ENCODE assay signal across 23 cellular contexts in the genomic region with DNA sequence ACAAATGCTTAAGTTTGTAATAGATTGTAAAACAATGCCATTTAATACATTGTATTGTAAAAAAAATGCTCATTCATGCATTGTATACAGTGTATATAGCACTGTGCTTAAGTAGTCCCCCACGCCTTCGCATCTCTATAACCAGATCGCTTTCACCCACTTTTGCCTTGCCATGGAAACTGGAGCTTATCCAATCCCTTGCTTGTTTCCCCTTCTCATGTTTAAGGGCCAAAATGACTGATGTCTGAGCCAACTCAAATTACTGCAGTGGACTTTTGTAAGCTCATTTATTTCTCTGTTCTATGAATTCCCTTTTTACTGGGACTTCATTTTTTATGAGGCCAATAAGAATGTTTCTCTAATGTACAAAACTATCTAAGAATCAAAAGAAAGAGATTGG.
DNase-seq lines count a peak whose midpoint lies in the region; ATAC-seq and TF ChIP-seq lines count a peak whose summit lies in the region.
"Had no signal": no experiment of that assay in that cellular context is flagged by ENCODE, and none has a peak within 500 bp of the region (broad histone marks: within the 10 kb centered on the region; RNA-seq: fewer than 3 reads in every experiment).

No MANE protein-coding gene starts in this region.

- WGBS in GM23248 (ENCODE audit: low coverage in 1 of 2, low lambda C conversion rate in 2 of 2, missing lambda C conversion rate in 2 of 2), 2 experiments = 59 to 60% methylated on average over 3 of the region's 3 CpGs
- 36 to 42% (median 38%) methylated on average over 3 of the region's 3 CpGs for WGBS in psoas muscle, 3 donors

- in situ Hi-C loops in GM23248 (cut with MboI) = no loop called here

- no peaks in the 10 kb centered on the region for H4K20me1 ChIP-seq in GM23248 (ENCODE audit: insufficient read depth)

- no peak for TF ChIP-seq CTCF in psoas muscle (IDR thresholded peaks at IDR 0.05)

- 0 out of 2 replicates have a peak overlapping the region, but pooled peaks have one; percentile 1 for H3K4me3 ChIP-seq in GM23248
- H3K4me3 ChIP-seq in psoas muscle = peak overlapping the region; percentile 44
- H3K4me3 ChIP-seq: testis, vagina had no signal

- TF ChIP-seq POLR2A in GM18505 (IDR thresholded peaks at IDR 0.05; ENCODE audit: borderline replicate concordance, extremely low read depth, insufficient read depth, insufficient read length) = no peak

- H3F3A ChIP-seq in GM23248 (ENCODE audit: insufficient read depth) = peaks cover 8% of the 10 kb centered on the region; the same call in 1 of the 2 replicates

- H3K27ac ChIP-seq in GM23248 (no peak overlapping the region), psoas muscle (peak overlapping the region; percentile 80)
- H3K27ac ChIP-seq: C4-2B, parathyroid adenoma, testis, vagina had no signal

- H3K9me2 ChIP-seq in GM23248 (ENCODE audit: insufficient read depth) = no peaks in the 10 kb centered on the region

- H3K36me3 ChIP-seq in GM23248 (ENCODE audit: low read depth) (no peaks in the 10 kb centered on the region), psoas muscle (ENCODE audit: insufficient read depth in 1 of 2, low read depth in 1 of 2) (no peaks in the 10 kb centered on the region)
- H3K36me3 ChIP-seq: vagina had no signal

- H3K27me3 ChIP-seq in GM23248 (replicated peaks; ENCODE audit: insufficient read depth) = no peaks in the 10 kb centered on the region
- H3K27me3 ChIP-seq in psoas muscle (ENCODE audit: insufficient read depth in 3 of 3, low read length in 2 of 3) = no peaks in the 10 kb centered on the region
- H3K27me3 ChIP-seq: testis, vagina had no signal

- intact Hi-C loops in psoas muscle (cut with DNase I) = no loop called here

- H3K9me3 ChIP-seq in GM23248 (ENCODE audit: low read depth) (no peaks in the 10 kb centered on the region), psoas muscle (no peaks in the 10 kb centered on the region)
- H3K9me3 ChIP-seq: Caco-2, testis, vagina had no signal

- DNase-seq in GM23248 = no peak
- peak; percentile 15 for DNase-seq in NCI-H1105 (lab: John Stamatoyannopoulos, UW)
- DNase-seq in astrocyte of the hippocampus (ENCODE audit: low read depth, low spot score) = peak; percentile 53
- no peak for DNase-seq in psoas muscle
- no peak for DNase-seq in activated effector memory CD4-positive, alpha-beta T cell treated with anti-CD3 and anti-CD28 coated beads, Interleukin-2, amount 50 U/mL, for 16 hours
- DNase-seq in NCI-H1694 (lab: John Stamatoyannopoulos, UW) = no peak
- DNase-seq: activated CD4-positive, CD25-positive, alpha-beta regulatory T cell treated with anti-CD3 and anti-CD28 coated beads, Interleukin-2, amount 50 U/mL, for 72 hours; activated CD8-positive, alpha-beta T cell treated with anti-CD3 and anti-CD28 coated beads for 36 hours; Caco-2; DND-41; kidney glomerular epithelial cell; NCI-H1417 treated with DMSO at 0.1 percent for 48 hours; NCI-H524 treated with DMSO at 0.1 percent for 48 hours; stimulated activated naive CD4-positive, alpha-beta T cell; T-helper 1 cell; testis had no signal

- peak overlapping the region; percentile 81 for H2AFZ ChIP-seq in GM23248
- H2AFZ ChIP-seq: parathyroid adenoma had no signal

- no peak overlapping the region for H3K4me2 ChIP-seq in GM23248 (ENCODE audit: unreplicated experiment)

- H3K79me2 ChIP-seq in GM23248 (ENCODE audit: insufficient read depth) = no peaks in the 10 kb centered on the region
- H3K79me2 ChIP-seq: parathyroid adenoma had no signal

- ATAC-seq in psoas muscle = no peak
- ATAC-seq in GM18505 (IDR thresholded peaks at IDR 0.05; ENCODE audit: unreplicated experiment) = no peak
- ATAC-seq in HG02759 (IDR thresholded peaks at IDR 0.05; ENCODE audit: unreplicated experiment) = no peak
- ATAC-seq: activated CD8-positive, alpha-beta T cell treated with anti-CD3 and anti-CD28 coated beads for 36 hours; activated naive CD4-positive, alpha-beta T cell treated with anti-CD3 and anti-CD28 coated beads, Interleukin-2, amount 50 U/mL, for 72 hours; activated T-helper 17 cell treated with anti-CD3 and anti-CD28 coated beads, Interleukin-2, amount 50 U/mL, for 72 hours had no signal

- no peak overlapping the region for H3K9ac ChIP-seq in GM23248
- H3K9ac ChIP-seq: parathyroid adenoma had no signal

- H3K4me1 ChIP-seq in GM23248 (ENCODE audit: insufficient read depth) (peaks cover 24% of the 10 kb centered on the region; the same call in 1 of the 2 replicates), psoas muscle (peaks cover 19% of the 10 kb centered on the region)
- H3K4me1 ChIP-seq: Caco-2, parathyroid adenoma, testis had no signal

Comparison
In these comparisons a context has a peak if more than half of its experiments do, and no peak if none do; other contexts are left out.
1. DNase-seq: peak in NCI-H1105 (single experiment) and astrocyte of the hippocampus (single experiment); none in GM23248 (single experiment), psoas muscle (0 of 2), activated effector memory CD4-positive, alpha-beta T cell treated with anti-CD3 and anti-CD28 coated beads, Interleukin-2, amount 50 U/mL, for 16 hours (single experiment) and NCI-H1694 (single experiment).